30 cellular contexts compared by ENCODE assay signal in genomic region chr1:9860887-9861286, GRCh38. TPM values are rescaled to one million over a fixed set of nuclear protein-coding genes. Genes with fewer than 3 reads are reported as not detected.
A peak's percentile ranks its signal among the peaks of the same experiment; 100 is the strongest.
DNase-seq lines count a peak whose midpoint lies in the region; ATAC-seq and TF ChIP-seq lines count a peak whose summit lies in the region.
"Had no signal": no experiment of that assay in that cellular context is flagged by ENCODE, and none has a peak within 500 bp of the region (broad histone marks: within the 10 kb centered on the region; RNA-seq: fewer than 3 reads in every experiment).

No MANE protein-coding gene starts in this region.

- H3K79me2 ChIP-seq in DOHH2 (ENCODE audit: control insufficient read depth, low read length) = no peaks in the 10 kb centered on the region
- H3K79me2 ChIP-seq: hepatocyte had no signal

- H3K9me3 ChIP-seq in DOHH2 (ENCODE audit: control insufficient read depth, insufficient read depth, low read length) (no peaks in the 10 kb centered on the region), mesenchymal stem cell (ENCODE audit: control insufficient read depth, low read length) (no peaks in the 10 kb centered on the region)
- H3K9me3 ChIP-seq: left ventricle myocardium inferior, pancreas, right atrium auricular region, spleen, suprapubic skin had no signal

- ATAC-seq in GM18870 (IDR thresholded peaks at IDR 0.05; ENCODE audit: unreplicated experiment) = no peak
- ATAC-seq in activated CD8-positive, alpha-beta T cell treated with anti-CD3 and anti-CD28 coated beads, Interleukin-2, amount 10 ng/mL, durations not matched to agents 7 days and 5 days = no peak
- ATAC-seq: activated CD4-positive, CD25-positive, alpha-beta regulatory T cell treated with anti-CD3 and anti-CD28 coated beads, Interleukin-2, amount 50 U/mL, for 24 hours; stimulated activated memory B cell treated with anti-CD40 and anti-IgM and Interleukin-4, amounts not matched to agents 10 μg/mL and 1 μg/mL and 100 μg/mL, for 72 hours had no signal

- H3K9me3 Mint-ChIP-seq in brain = peaks cover 0 to 5% (median 0%) of the 10 kb centered on the region in 5 experiments
- H3K9me3 Mint-ChIP-seq in activated T-cell treated with anti-CD3 and anti-CD28 coated beads, Interleukin-2, amount 50 U/mL, for 24 hours = no peaks in the 10 kb centered on the region
- no peaks in the 10 kb centered on the region for H3K9me3 Mint-ChIP-seq in activated CD8-positive, alpha-beta T cell treated with anti-CD3 and anti-CD28 coated beads, Interleukin-2, amount 10 ng/mL, durations not matched to agents 7 days and 5 days (ENCODE audit: insufficient read depth)
- H3K9me3 Mint-ChIP-seq: activated CD4-positive, alpha-beta memory T cell treated with anti-CD3 and anti-CD28 coated beads, Interleukin-2, amount 10 ng/mL, durations not matched to agents 7 days and 5 days; GM23338; nephron; stimulated activated memory B cell treated with anti-CD40 and anti-IgM and Interleukin-4, amounts not matched to agents 10 μg/mL and 1 μg/mL and 100 μg/mL, for 72 hours had no signal

- H3K27ac Mint-ChIP-seq in brain = peak overlapping the region in 3 of 5 experiments; percentile 4 to 38 (median 23)
- H3K27ac Mint-ChIP-seq in activated T-cell treated with anti-CD3 and anti-CD28 coated beads, Interleukin-2, amount 50 U/mL, for 24 hours = no peak overlapping the region
- no peak overlapping the region for H3K27ac Mint-ChIP-seq in activated CD8-positive, alpha-beta T cell treated with anti-CD3 and anti-CD28 coated beads, Interleukin-2, amount 10 ng/mL, durations not matched to agents 7 days and 5 days
- H3K27ac Mint-ChIP-seq: activated CD4-positive, alpha-beta memory T cell treated with anti-CD3 and anti-CD28 coated beads, Interleukin-2, amount 10 ng/mL, durations not matched to agents 7 days and 5 days; GM23338; immature natural killer cell; mesothelial cell of epicardium; stimulated activated memory B cell treated with anti-CD40 and anti-IgM and Interleukin-4, amounts not matched to agents 10 μg/mL and 1 μg/mL and 100 μg/mL, for 72 hours had no signal

- peaks cover 22% of the 10 kb centered on the region for H3K36me3 Mint-ChIP-seq in brain
- H3K36me3 Mint-ChIP-seq in activated T-cell treated with anti-CD3 and anti-CD28 coated beads, Interleukin-2, amount 50 U/mL, for 24 hours (ENCODE audit: low read depth) = no peaks in the 10 kb centered on the region
- H3K36me3 Mint-ChIP-seq in activated CD8-positive, alpha-beta T cell treated with anti-CD3 and anti-CD28 coated beads, Interleukin-2, amount 10 ng/mL, durations not matched to agents 7 days and 5 days (ENCODE audit: low read depth) = peaks cover 8% of the 10 kb centered on the region

- H3K4me2 ChIP-seq in DOHH2 (ENCODE audit: low read length) (peak overlapping the region; percentile 20; the same call in 1 of the 2 replicates), mesenchymal stem cell (ENCODE audit: low read length, poor library complexity, severe bottlenecking) (no peak overlapping the region)
- H3K4me2 ChIP-seq: GM23338, hepatocyte had no signal

- CTCF ChIA-PET in activated CD8-positive, alpha-beta T cell treated with anti-CD3 and anti-CD28 coated beads, Interleukin-2, amount 10 ng/mL, durations not matched to agents 7 days and 5 days (lab: Charles Lee) = interaction anchor here (0.8 to 17.0 kb wide), 6 partner anchors 61 to 245 kb away, joined by 3 to 264 read pairs (median 3); no protein-coding TSS in a partner anchor

- no peak overlapping the region for H3K23ac ChIP-seq in mesenchymal stem cell (ENCODE audit: low read length in 2 of 2)

- no peak overlapping the region for H2BK5ac ChIP-seq in mesenchymal stem cell (ENCODE audit: low read depth, low read length, poor library complexity, severe bottlenecking)

- no peak overlapping the region for H3K18ac ChIP-seq in mesenchymal stem cell (ENCODE audit: low read depth in 1 of 2, low read length in 2 of 2)

- no peak overlapping the region for H3K4ac ChIP-seq in mesenchymal stem cell (ENCODE audit: low read depth in 1 of 2, low read length in 2 of 2)

- H2AFZ ChIP-seq in mesenchymal stem cell (ENCODE audit: low read depth, low read length) = no peak overlapping the region
- H2AFZ ChIP-seq: GM23338, hepatocyte had no signal

- TF ChIP-seq CTCF in DOHH2 (IDR thresholded peaks at IDR 0.05; ENCODE audit: low read depth, low read length, poor library complexity, severe bottlenecking) (no peak), brain (conservative IDR thresholded peaks at IDR 0.05) (no peak)

- no peaks in the 10 kb centered on the region for H3K9me2 ChIP-seq in DOHH2 (replicated peaks; ENCODE audit: control insufficient read depth, low read length)

- H2BK120ac ChIP-seq in mesenchymal stem cell (ENCODE audit: low read depth, low read length) = no peak overlapping the region

- H3K79me1 ChIP-seq in mesenchymal stem cell (replicated peaks; ENCODE audit: low read length, poor library complexity, severe bottlenecking) = peaks cover 4% of the 10 kb centered on the region

- H3K4me1 ChIP-seq in DOHH2 (ENCODE audit: control insufficient read depth, low read length) (peaks cover 78% of the 10 kb centered on the region), mesenchymal stem cell (ENCODE audit: control insufficient read depth, insufficient read depth, low read depth, low read length) (peaks cover 25% of the 10 kb centered on the region)
- H3K4me1 ChIP-seq: pancreas had no signal

- no peaks in the 10 kb centered on the region for H4K20me1 ChIP-seq in DOHH2 (ENCODE audit: control insufficient read depth, insufficient read depth, low read depth, low read length)

- 85% methylated on average over 5 of the region's 5 CpGs for WGBS in mesenchymal stem cell

- no peak overlapping the region for H4K91ac ChIP-seq in mesenchymal stem cell (ENCODE audit: low read length)

- no peaks in the 10 kb centered on the region for H3K36me3 ChIP-seq in DOHH2 (ENCODE audit: control insufficient read depth, low read length)
- H3K36me3 ChIP-seq in mesenchymal stem cell (ENCODE audit: control insufficient read depth in 1 of 2, insufficient read depth in 2 of 2, low read depth in 1 of 2, low read length in 2 of 2) = peaks cover 2 to 15% of the 10 kb centered on the region in 2 experiments
- H3K36me3 ChIP-seq: pancreas, right atrium auricular region had no signal

- peaks cover 25% of the 10 kb centered on the region for H3F3A ChIP-seq in DOHH2 (ENCODE audit: control insufficient read depth, insufficient read depth)

- peak; percentile 98 for DNase-seq in NCI-H524 treated with DMSO at 0.1 percent for 48 hours (lab: John Stamatoyannopoulos, UW)
- DNase-seq in mesenchymal stem cell = no peak
- DNase-seq in activated CD8-positive, alpha-beta memory T cell treated with anti-CD3 and anti-CD28 coated beads for 24 hours = no peak
- DNase-seq in activated T-cell treated with anti-CD3 and anti-CD28 coated beads, Interleukin-2, amount 50 U/mL, for 24 hours = no peak
- no peak for DNase-seq in activated CD8-positive, alpha-beta T cell treated with anti-CD3 and anti-CD28 coated beads, Interleukin-2, amount 10 ng/mL, durations not matched to agents 7 days and 5 days
- DNase-seq: activated CD4-positive, alpha-beta memory T cell treated with anti-CD3 and anti-CD28 coated beads, Interleukin-2, amount 10 ng/mL, durations not matched to agents 7 days and 5 days; activated gamma-delta T cell; effector CD8-positive, alpha-beta T cell; foreskin fibroblast; immature natural killer cell; KG1; left ventricle myocardium inferior; NCI-H774; OCI-M1; SHP77; stimulated activated CD4-positive, alpha-beta T cell treated with anti-CD3 and anti-CD28 coated beads, Interleukin-4, amount 100 ng/mL, for 1 hour; SW 1271 had no signal

- H2BK12ac ChIP-seq in mesenchymal stem cell (ENCODE audit: low read length in 2 of 2) = no peak overlapping the region

- POLR2A ChIA-PET in activated CD8-positive, alpha-beta T cell treated with anti-CD3 and anti-CD28 coated beads, Interleukin-2, amount 10 ng/mL, durations not matched to agents 7 days and 5 days (lab: Charles Lee) = no interaction called here

- H3K4me1 Mint-ChIP-seq in brain = peaks cover 25% of the 10 kb centered on the region
- peaks cover 8% of the 10 kb centered on the region for H3K4me1 Mint-ChIP-seq in activated T-cell treated with anti-CD3 and anti-CD28 coated beads, Interleukin-2, amount 50 U/mL, for 24 hours (ENCODE audit: low read depth)
- peaks cover 15% of the 10 kb centered on the region for H3K4me1 Mint-ChIP-seq in activated CD8-positive, alpha-beta T cell treated with anti-CD3 and anti-CD28 coated beads, Interleukin-2, amount 10 ng/mL, durations not matched to agents 7 days and 5 days (ENCODE audit: low read depth)
- H3K4me1 Mint-ChIP-seq: immature natural killer cell, mesothelial cell of epicardium had no signal

- no peak overlapping the region for H3K9ac ChIP-seq in mesenchymal stem cell (ENCODE audit: low read length)

- H2AK5ac ChIP-seq in mesenchymal stem cell (ENCODE audit: low read length, severe bottlenecking) = peak overlapping the region; percentile 7

- no peak overlapping the region for H3K4me3 Mint-ChIP-seq in brain
- H3K4me3 Mint-ChIP-seq in activated T-cell treated with anti-CD3 and anti-CD28 coated beads, Interleukin-2, amount 50 U/mL, for 24 hours = no peak overlapping the region
- no peak overlapping the region for H3K4me3 Mint-ChIP-seq in activated CD8-positive, alpha-beta T cell treated with anti-CD3 and anti-CD28 coated beads, Interleukin-2, amount 10 ng/mL, durations not matched to agents 7 days and 5 days
- H3K4me3 Mint-ChIP-seq: activated CD4-positive, alpha-beta memory T cell treated with anti-CD3 and anti-CD28 coated beads, Interleukin-2, amount 10 ng/mL, durations not matched to agents 7 days and 5 days; GM23338; immature natural killer cell; mesothelial cell of epicardium; nephron; stimulated activated memory B cell treated with anti-CD40 and anti-IgM and Interleukin-4, amounts not matched to agents 10 μg/mL and 1 μg/mL and 100 μg/mL, for 72 hours had no signal

- H3K27ac ChIP-seq in DOHH2 (ENCODE audit: low read depth, low read length) (no peak overlapping the region), mesenchymal stem cell (ENCODE audit: low read length, poor library complexity, severe bottlenecking) (no peak overlapping the region)
- H3K27ac ChIP-seq: hepatocyte, left ventricle myocardium inferior, pancreas, right atrium auricular region, spleen, suprapubic skin had no signal

- H4K8ac ChIP-seq in mesenchymal stem cell (ENCODE audit: low read length) = no peak overlapping the region

- H3K14ac ChIP-seq in mesenchymal stem cell (ENCODE audit: low read length in 2 of 2) = no peak overlapping the region

- no peaks in the 10 kb centered on the region for H3K27me3 Mint-ChIP-seq in brain
- H3K27me3 Mint-ChIP-seq in activated T-cell treated with anti-CD3 and anti-CD28 coated beads, Interleukin-2, amount 50 U/mL, for 24 hours = no peaks in the 10 kb centered on the region
- no peaks in the 10 kb centered on the region for H3K27me3 Mint-ChIP-seq in activated CD8-positive, alpha-beta T cell treated with anti-CD3 and anti-CD28 coated beads, Interleukin-2, amount 10 ng/mL, durations not matched to agents 7 days and 5 days (ENCODE audit: low read depth)
- H3K27me3 Mint-ChIP-seq: activated CD4-positive, alpha-beta memory T cell treated with anti-CD3 and anti-CD28 coated beads, Interleukin-2, amount 10 ng/mL, durations not matched to agents 7 days and 5 days; stimulated activated memory B cell treated with anti-CD40 and anti-IgM and Interleukin-4, amounts not matched to agents 10 μg/mL and 1 μg/mL and 100 μg/mL, for 72 hours had no signal

- H3K27me3 ChIP-seq in DOHH2 (ENCODE audit: control insufficient read depth, low read length) (no peaks in the 10 kb centered on the region), mesenchymal stem cell (ENCODE audit: control insufficient read depth in 1 of 2, insufficient read depth in 1 of 2, low read length in 2 of 2) (no peaks in the 10 kb centered on the region)
- H3K27me3 ChIP-seq: hepatocyte, pancreas, right atrium auricular region, suprapubic skin had no signal

- H3K4me3 ChIP-seq in DOHH2 (ENCODE audit: low read length) (no peak overlapping the region), mesenchymal stem cell (ENCODE audit: insufficient read depth in 1 of 2, low read depth in 1 of 2, low read length in 2 of 2) (no peak overlapping the region)
- H3K4me3 ChIP-seq: GM23338, hepatocyte, left ventricle myocardium inferior, pancreas, right atrium auricular region, spleen, suprapubic skin had no signal

- H2BK15ac ChIP-seq in mesenchymal stem cell (ENCODE audit: low read depth, poor library complexity, severe bottlenecking) = no peak overlapping the region

RNA-seq across cellular contexts. Expression of gene CLSTN1, which starts 37.1 kb away (rescaled TPM):
- polyA plus RNA-seq in brain (ENCODE audit: insufficient read depth, low read depth, low replicate concordance) = 416 TPM
- 81.8 TPM for polyA plus RNA-seq in mesenchymal stem cell (2013, experiment 1 of 2)
- polyA plus RNA-seq in mesenchymal stem cell (2013, experiment 2 of 2) = 79.6 TPM
- total RNA-seq in activated CD8-positive, alpha-beta T cell treated with anti-CD3 and anti-CD28 coated beads, Interleukin-2, amount 10 ng/mL, durations not matched to agents 7 days and 5 days = 10 to 100 TPM; 91.1 to 96.8 TPM

RNA-seq across cellular contexts. Expression of gene CTNNBIP1, which starts 49.2 kb away (rescaled TPM):
- 84.5 TPM for polyA plus RNA-seq in brain (ENCODE audit: insufficient read depth, low read depth, low replicate concordance)
- polyA plus RNA-seq in mesenchymal stem cell (2013, experiment 1 of 2) = 15.6 TPM
- polyA plus RNA-seq in mesenchymal stem cell (2013, experiment 2 of 2) = 15.8 TPM
- 10 to 100 TPM; 18.2 to 23.6 TPM for total RNA-seq in activated CD8-positive, alpha-beta T cell treated with anti-CD3 and anti-CD28 coated beads, Interleukin-2, amount 10 ng/mL, durations not matched to agents 7 days and 5 days

Comparison
In these comparisons a context has a peak if more than half of its experiments do, and no peak if none do; other contexts are left out.
1. H3K27ac Mint-ChIP-seq: peak in brain (3 of 5); none in activated T-cell treated with anti-CD3 and anti-CD28 coated beads, Interleukin-2, amount 50 U/mL, for 24 hours (single experiment) and activated CD8-positive, alpha-beta T cell treated with anti-CD3 and anti-CD28 coated beads, Interleukin-2, amount 10 ng/mL, durations not matched to agents 7 days and 5 days (single experiment).